Comparison of ENCODE assay signal across 15 cellular contexts in the genomic region with DNA sequence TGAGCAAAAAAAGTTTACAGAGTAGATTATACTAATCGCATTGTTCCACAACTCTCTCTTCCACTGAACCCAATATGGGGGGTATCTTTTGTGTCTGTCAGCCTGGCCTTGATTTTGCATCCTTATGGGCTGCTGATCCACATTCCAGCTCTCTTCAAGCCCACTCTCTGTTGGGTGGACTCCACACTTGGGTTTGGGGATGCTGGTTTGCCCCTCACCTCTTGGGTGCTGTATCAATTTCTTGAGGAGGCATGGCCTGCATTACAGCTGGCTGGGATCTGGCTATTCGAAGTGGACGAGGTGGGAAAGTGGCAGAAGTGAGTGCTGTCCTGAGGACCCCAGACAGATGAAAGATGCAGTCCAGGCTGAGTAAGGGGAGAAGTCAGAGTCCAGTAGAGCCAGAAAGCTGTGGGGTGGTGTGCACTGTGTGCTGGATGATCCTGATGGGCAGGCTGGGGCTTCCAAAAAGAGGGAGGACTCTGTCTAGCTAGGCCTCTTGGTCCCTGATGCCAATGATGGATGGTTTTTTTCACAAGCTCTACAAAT.
DNase-seq lines count a peak whose midpoint lies in the region; ATAC-seq, FAIRE-seq and TF ChIP-seq lines count a peak whose summit lies in the region.
"Had no signal": no experiment of that assay in that cellular context is flagged by ENCODE, and none has a peak within 500 bp of the region (broad histone marks: within the 10 kb centered on the region; RNA-seq: fewer than 3 reads in every experiment).

No MANE protein-coding gene starts in this region.

- dilution Hi-C loops in endothelial cell of umbilical vein (cut with MboI; ENCODE audit: extremely low pct_ligation_motif_present, low sequenced_read_pairs), result no loop called here

- TF ChIP-seq CTCF in SK-N-SH (IDR thresholded peaks at IDR 0.05) (no peak), endothelial cell of umbilical vein (IDR thresholded peaks at IDR 0.05; ENCODE audit: extremely low read depth in 1 of 2, insufficient read depth in 1 of 2, low read depth in 1 of 2, low read length in 2 of 2) (no peak), nephron (IDR thresholded peaks at IDR 0.05; ENCODE audit: unreplicated experiment in 3 of 3) (no peak), upper lobe of left lung (IDR thresholded peaks at IDR 0.05) (no peak)

- peaks cover 9% of the 10 kb centered on the region for H3K36me3 Mint-ChIP-seq in nephron (ENCODE audit: low read depth)
- H3K36me3 Mint-ChIP-seq in CD4-positive, alpha-beta memory T cell, result peaks cover 2 to 11% of the 10 kb centered on the region in 2 donors

- FAIRE-seq in endothelial cell of umbilical vein (lab: Jason Lieb, UNC), result no peak

- ATAC-seq in SK-N-SH treated with all-trans-retinoic acid at 6 μM for 48 hours (no peak), upper lobe of left lung (ENCODE audit: low FRiP score in 2 of 2) (peak in 1 of 2 donors; percentile 33), GM19328 (IDR thresholded peaks at IDR 0.05; ENCODE audit: unreplicated experiment) (no peak), HG02852 (IDR thresholded peaks at IDR 0.05; ENCODE audit: unreplicated experiment) (no peak)

- WGBS in SK-N-SH (ENCODE audit: low lambda C conversion rate), result 94% methylated on average over 3 of the region's 3 CpGs
- 83 to 94% methylated on average over 3 of the region's 3 CpGs for WGBS in upper lobe of left lung, 2 donors

- no peaks in the 10 kb centered on the region for H3K9me2 ChIP-seq in SK-N-SH

- H3K4me2 ChIP-seq in SK-N-SH, result no peak overlapping the region; the same call in 1 of the 2 replicates
- no peak overlapping the region for H3K4me2 ChIP-seq in endothelial cell of umbilical vein (ENCODE audit: insufficient read depth, low read length)

- POLR2A ChIA-PET in SK-N-SH (lab: Yijun Ruan, JAX), result no interaction called here
- POLR2A ChIA-PET in endothelial cell of umbilical vein (lab: Charles Lee), result no interaction called here
- POLR2A ChIA-PET in CD4-positive, alpha-beta memory T cell (lab: Charles Lee; ENCODE audit: partially characterized antibody), result interaction anchor here (1.2 kb wide), 1 partner anchor 10 kb away, joined by 5 read pairs; no protein-coding TSS in a partner anchor

- TF ChIP-seq EP300 in SK-N-SH (IDR thresholded peaks at IDR 0.05; ENCODE audit: borderline replicate concordance in 1 of 2, low read depth in 1 of 2, low read length in 1 of 2) (no peak), upper lobe of left lung (IDR thresholded peaks at IDR 0.05) (no peak)

- no peaks in the 10 kb centered on the region for H3K27me3 ChIP-seq in SK-N-SH (ENCODE audit: insufficient read depth)
- H3K27me3 ChIP-seq in endothelial cell of umbilical vein (ENCODE audit: control insufficient read depth in 2 of 2, insufficient read depth in 2 of 2, low read length in 2 of 2), result no peaks in the 10 kb centered on the region
- H3K27me3 ChIP-seq in upper lobe of left lung, result no peaks in the 10 kb centered on the region
- H3K27me3 ChIP-seq in CD4-positive, alpha-beta memory T cell (ENCODE audit: insufficient read depth, low read length), result no peaks in the 10 kb centered on the region
- H3K27me3 ChIP-seq: right lobe of liver, testis had no signal

- no peak for TF ChIP-seq POLR2A in endothelial cell of umbilical vein (IDR thresholded peaks at IDR 0.05; ENCODE audit: low read depth, low read length)
- TF ChIP-seq POLR2A in upper lobe of left lung (IDR thresholded peaks at IDR 0.05), result no peak

- peaks cover 0 to 17% of the 10 kb centered on the region in 2 experiments; a peak in 3 of 4 replicates for H3K4me1 ChIP-seq in SK-N-SH (ENCODE audit: control insufficient read depth in 1 of 2, insufficient read depth in 2 of 2, low read depth in 1 of 2, low read length in 1 of 2)
- H3K4me1 ChIP-seq in endothelial cell of umbilical vein (ENCODE audit: control insufficient read depth, extremely low read depth, insufficient read depth, low read length), result no peaks in the 10 kb centered on the region
- H3K4me1 ChIP-seq in upper lobe of left lung, result no peaks in the 10 kb centered on the region
- no peaks in the 10 kb centered on the region for H3K4me1 ChIP-seq in CD4-positive, alpha-beta memory T cell (ENCODE audit: insufficient read depth, low read length)
- H3K4me1 ChIP-seq: right lobe of liver, testis had no signal

- CTCF ChIA-PET in SK-N-SH (lab: Yijun Ruan, JAX) (interaction anchor here (0.8 to 1.8 kb wide), 6 partner anchors 11 to 504 kb away, joined by 3 to 5 read pairs (median 4); no protein-coding TSS in a partner anchor), endothelial cell of umbilical vein (lab: Charles Lee) (interaction anchor here (0.8 to 1.2 kb wide), 2 partner anchors 46 to 501 kb away, joined by 3 to 8 read pairs; no protein-coding TSS in a partner anchor)
- CTCF ChIA-PET in CD4-positive, alpha-beta memory T cell (lab: Charles Lee; ENCODE audit: partially characterized antibody), result interaction anchor here (0.9 to 2.2 kb wide), 3 partner anchors 10 to 458 kb away, joined by 3 to 8 read pairs (median 4); no protein-coding TSS in a partner anchor

- H3K27ac Mint-ChIP-seq in nephron, result peak overlapping the region in 2 of 3 experiments; percentile 27 to 71
- peak overlapping the region in 1 of 7 donors; percentile 31 for H3K27ac Mint-ChIP-seq in CD4-positive, alpha-beta memory T cell
- H3K27ac Mint-ChIP-seq: activated T-helper 1 cell treated with anti-CD3 and anti-CD28 coated beads, Interleukin-12 subunit alpha, Interleukin-12 subunit beta, Interleukin-2, Interleukin-4 antibody, amounts not matched to agents 30 ng/mL and 10 ng/mL and 1 ng/mL, durations not matched to agents 14 hours and 24 hours and 36 hours; mesothelial cell of epicardium had no signal

- H3K4me3 Mint-ChIP-seq in nephron, result no peak overlapping the region
- H3K4me3 Mint-ChIP-seq in CD4-positive, alpha-beta memory T cell, result no peak overlapping the region
- H3K4me3 Mint-ChIP-seq: activated T-helper 1 cell treated with anti-CD3 and anti-CD28 coated beads, Interleukin-12 subunit alpha, Interleukin-12 subunit beta, Interleukin-2, Interleukin-4 antibody, amounts not matched to agents 30 ng/mL and 10 ng/mL and 1 ng/mL, durations not matched to agents 14 hours and 24 hours and 36 hours; mesothelial cell of epicardium had no signal

- H2AFZ ChIP-seq in SK-N-SH (ENCODE audit: low read depth) (peak overlapping the region; percentile 47; the same call in 1 of the 2 replicates), endothelial cell of umbilical vein (ENCODE audit: low read depth, low read length) (no peak overlapping the region)

- H3F3A ChIP-seq in SK-N-SH (replicated peaks; ENCODE audit: insufficient read depth), result peaks cover 27% of the 10 kb centered on the region

- H3K4me3 ChIP-seq in SK-N-SH (ENCODE audit: low read depth in 2 of 2, low read length in 1 of 2), result no peak overlapping the region
- H3K4me3 ChIP-seq in endothelial cell of umbilical vein (replicated peaks in 1 of 3; ENCODE audit: insufficient read depth in 1 of 3, low read depth in 1 of 3, low read length in 3 of 3), result no peak overlapping the region
- H3K4me3 ChIP-seq in upper lobe of left lung, result no peak overlapping the region
- no peak overlapping the region for H3K4me3 ChIP-seq in CD4-positive, alpha-beta memory T cell (ENCODE audit: low read length in 2 of 2)
- H3K4me3 ChIP-seq: right lobe of liver, testis had no signal

- DNase-seq in SK-N-SH (no peak), endothelial cell of umbilical vein (ENCODE audit: low read depth, low spot score) (no peak), upper lobe of left lung (no peak)
- no peak for DNase-seq in CD4-positive, alpha-beta memory T cell
- DNase-seq: 8988T; activated CD4-positive, alpha-beta T cell treated with anti-CD3 and anti-CD28 coated beads for 1 hour; NCI-H1092; right lobe of liver; testis had no signal

- H3K79me2 ChIP-seq in SK-N-SH (ENCODE audit: insufficient read depth), result no peaks in the 10 kb centered on the region
- no peaks in the 10 kb centered on the region for H3K79me2 ChIP-seq in endothelial cell of umbilical vein (ENCODE audit: control insufficient read depth, insufficient read depth, low read length)

- peak overlapping the region; percentile 30 for H3K9ac ChIP-seq in SK-N-SH
- H3K9ac ChIP-seq in endothelial cell of umbilical vein (replicated peaks; ENCODE audit: extremely low read depth, insufficient read depth, low read length), result no peak overlapping the region

- no peaks in the 10 kb centered on the region for H3K9me1 ChIP-seq in endothelial cell of umbilical vein (replicated peaks; ENCODE audit: control insufficient read depth, extremely low read depth, insufficient read depth, low read length)

- peaks cover 19% of the 10 kb centered on the region for H3K4me1 Mint-ChIP-seq in nephron
- no peaks in the 10 kb centered on the region for H3K4me1 Mint-ChIP-seq in CD4-positive, alpha-beta memory T cell
- H3K4me1 Mint-ChIP-seq: mesothelial cell of epicardium had no signal

- H3K9me3 Mint-ChIP-seq in nephron, result peaks cover 29% of the 10 kb centered on the region
- peaks cover 0 to 24% (median 21%) of the 10 kb centered on the region in 8 donors for H3K9me3 Mint-ChIP-seq in CD4-positive, alpha-beta memory T cell

- H3K9me3 ChIP-seq in SK-N-SH, result peaks cover 22% of the 10 kb centered on the region
- H3K9me3 ChIP-seq in endothelial cell of umbilical vein (replicated peaks; ENCODE audit: control insufficient read depth, insufficient read depth, low read length), result no peaks in the 10 kb centered on the region
- H3K9me3 ChIP-seq in upper lobe of left lung, result peaks cover 0 to 7% (median 3%) of the 10 kb centered on the region in 4 donors
- no peaks in the 10 kb centered on the region for H3K9me3 ChIP-seq in CD4-positive, alpha-beta memory T cell (ENCODE audit: control insufficient read depth in 1 of 2, low read length in 2 of 2)
- H3K9me3 ChIP-seq: right lobe of liver, testis had no signal

- TF ChIP-seq RAD21 in SK-N-SH (IDR thresholded peaks at IDR 0.05; ENCODE audit: low read length), result no peak

- peak overlapping the region in 1 of 2 experiments; percentile 88; a peak in 2 of 4 replicates for H3K27ac ChIP-seq in SK-N-SH (ENCODE audit: low read depth in 2 of 2, low read length in 1 of 2)
- peak overlapping the region; percentile 73 for H3K27ac ChIP-seq in endothelial cell of umbilical vein (ENCODE audit: insufficient read depth, low read depth, low read length)
- peak overlapping the region in 3 of 4 donors; percentile 37 to 61 (median 61) for H3K27ac ChIP-seq in upper lobe of left lung
- no peak overlapping the region for H3K27ac ChIP-seq in CD4-positive, alpha-beta memory T cell (ENCODE audit: low read depth, low read length)
- H3K27ac ChIP-seq: right lobe of liver, testis had no signal

- H4K20me1 ChIP-seq in SK-N-SH (ENCODE audit: insufficient read depth) (no peaks in the 10 kb centered on the region), endothelial cell of umbilical vein (replicated peaks; ENCODE audit: control insufficient read depth, extremely low read depth, insufficient read depth, low read length) (no peaks in the 10 kb centered on the region)

- intact Hi-C loops in endothelial cell of umbilical vein (cut with micrococcal nuclease), result no loop called here
- intact Hi-C loops in CD4-positive, alpha-beta memory T cell (cut with micrococcal nuclease), result no loop called here

- no TSS peak for BruUV-seq in endothelial cell of umbilical vein (replicated peaks; lab: Mats Ljungman, UMichigan)

- H3K36me3 ChIP-seq in SK-N-SH (replicated peaks in 1 of 2; ENCODE audit: control insufficient read depth in 1 of 2, insufficient read depth in 2 of 2, low read length in 1 of 2) (peaks cover 0 to 8% of the 10 kb centered on the region in 2 experiments), endothelial cell of umbilical vein (ENCODE audit: control insufficient read depth in 2 of 2, extremely low read depth in 1 of 2, insufficient read depth in 2 of 2, low read length in 2 of 2) (no peaks in the 10 kb centered on the region), upper lobe of left lung (no peaks in the 10 kb centered on the region)
- H3K36me3 ChIP-seq in CD4-positive, alpha-beta memory T cell (ENCODE audit: insufficient read depth, low read length), result no peaks in the 10 kb centered on the region
- H3K36me3 ChIP-seq: right lobe of liver had no signal

- peaks cover 3% of the 10 kb centered on the region for H3K27me3 Mint-ChIP-seq in nephron (ENCODE audit: low read depth)
- no peaks in the 10 kb centered on the region for H3K27me3 Mint-ChIP-seq in CD4-positive, alpha-beta memory T cell
